Comparison of ENCODE assay signal across 8 cellular contexts in the genomic region with DNA sequence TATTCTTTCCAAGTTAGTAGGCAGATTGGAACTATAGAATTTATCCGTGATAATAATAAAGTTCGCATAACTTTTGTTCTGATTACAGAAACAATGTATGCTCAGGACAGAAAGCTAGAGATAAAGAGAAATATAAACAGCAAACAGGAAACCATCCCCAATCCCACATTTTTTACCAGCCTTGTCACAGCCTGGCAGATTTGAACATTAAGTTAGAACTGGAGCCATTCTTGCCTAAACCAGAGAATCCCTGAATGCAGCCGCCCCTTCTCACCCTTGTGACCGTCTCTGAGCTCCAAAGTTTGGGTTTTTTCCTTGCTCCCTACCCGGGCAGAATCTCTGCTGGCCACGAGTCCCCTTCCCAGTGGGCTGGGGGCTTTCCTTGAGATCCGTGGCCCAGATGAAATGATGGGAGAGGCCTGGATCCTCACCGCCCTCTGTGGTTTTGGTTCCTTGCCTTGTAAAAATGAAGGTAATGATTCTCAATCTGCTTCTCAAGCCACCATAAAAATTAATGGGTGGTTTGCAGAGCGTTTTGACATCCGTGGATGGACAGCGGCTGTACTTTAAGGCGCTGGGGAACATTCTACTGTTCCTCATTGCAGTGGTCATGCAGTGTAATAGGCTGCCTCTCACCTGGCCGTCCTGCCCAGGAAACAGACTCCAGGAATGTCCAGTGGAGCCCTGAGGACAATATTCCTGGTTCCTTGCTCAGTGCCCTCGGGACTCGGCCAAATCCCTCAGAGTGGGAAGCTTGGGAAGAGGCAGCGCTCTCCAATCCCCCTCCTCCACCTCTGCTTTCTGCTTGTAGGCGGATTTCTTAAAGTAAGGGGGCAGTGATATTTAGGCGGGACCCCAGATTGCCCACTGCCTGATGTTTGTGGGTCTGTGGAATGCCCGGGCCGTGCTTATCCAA. TPM values are rescaled to one million over a fixed set of nuclear protein-coding genes. Genes with fewer than 3 reads are reported as not detected.
DNase-seq lines count a peak whose midpoint lies in the region; ATAC-seq, FAIRE-seq and TF ChIP-seq lines count a peak whose summit lies in the region.

No MANE protein-coding gene starts in this region.

- H3K27me3 Mint-ChIP-seq in endothelial cell (ENCODE audit: unreplicated experiment) (peaks cover 10% of the 10 kb centered on the region), natural killer cell (ENCODE audit: low read depth in 2 of 2) (peaks cover 48 to 60% of the 10 kb centered on the region in 2 donors)

- no peak for TF ChIP-seq CTCF in AG10803 (conservative IDR thresholded peaks at IDR 0.05; ENCODE audit: low read length)
- TF ChIP-seq CTCF in endothelial cell (IDR thresholded peaks at IDR 0.05; ENCODE audit: unreplicated experiment): no peak
- TF ChIP-seq CTCF in natural killer cell (IDR thresholded peaks at IDR 0.05): no peak

- peak overlapping the region; percentile 95 for H3K4me3 Mint-ChIP-seq in endothelial cell (ENCODE audit: unreplicated experiment)
- H3K4me3 Mint-ChIP-seq in natural killer cell: peak overlapping the region; percentile 68

- H3K9me3 Mint-ChIP-seq in endothelial cell (ENCODE audit: unreplicated experiment) (no peaks in the 10 kb centered on the region), natural killer cell (no peaks in the 10 kb centered on the region)

- peak overlapping the region; percentile 76 for H3K27ac Mint-ChIP-seq in endothelial cell (ENCODE audit: unreplicated experiment)
- no peak overlapping the region for H3K27ac Mint-ChIP-seq in natural killer cell

- in situ Hi-C loops in KBM-7 (cut with MboI; ENCODE audit: low pct_unique_long_range_greater_than_20kb, low sequenced_read_pairs) (no loop called here), ACHN (cut with HindIII; ENCODE audit: low pct_ligation_motif_present, low pct_unique_long_range_greater_than_20kb, low sequenced_read_pairs) (no loop called here)

- intact Hi-C loops in natural killer cell (cut with micrococcal nuclease): no loop called here

- no peak for FAIRE-seq in GM12891 (lab: Jason Lieb, UNC)

- H3K36me3 Mint-ChIP-seq in endothelial cell (ENCODE audit: low read depth, unreplicated experiment) (peaks cover 10% of the 10 kb centered on the region), natural killer cell (no peaks in the 10 kb centered on the region)

- DNase-seq in AG10803 (ENCODE audit: low read depth) (peak; percentile 48), LHCN-M2 (ENCODE audit: low read depth) (peak; percentile 35), endothelial cell (ENCODE audit: low spot score) (no peak), natural killer cell (no peak), KBM-7 (no peak), GM12891 (ENCODE audit: insufficient read length, low spot score) (no peak), ACHN (no peak)

- peak overlapping the region; percentile 76 for H3K4me3 ChIP-seq in AG10803 (ENCODE audit: low read length)

- peaks cover 60% of the 10 kb centered on the region for H3K4me1 Mint-ChIP-seq in endothelial cell (ENCODE audit: unreplicated experiment)
- H3K4me1 Mint-ChIP-seq in natural killer cell: peaks cover 11 to 12% of the 10 kb centered on the region in 2 donors

- TF ChIP-seq POLR2A in GM12891 (IDR thresholded peaks at IDR 0.05; ENCODE audit: low read depth, low read length): no peak

- ATAC-seq in natural killer cell (no peak), HG02759 (IDR thresholded peaks at IDR 0.05; ENCODE audit: unreplicated experiment) (no peak)

TF ChIP-seq in GM12891, 5 proteins besides CTCF, POLR2A, EP300 and RAD21:
- TF ChIP-seq POLR2AphosphoS5 (IDR thresholded peaks at IDR 0.05; ENCODE audit: low read depth, low read length) (no peak), PAX5 (IDR thresholded peaks at IDR 0.05; ENCODE audit: insufficient read depth, low read length, severe bottlenecking) (no peak), POU2F2 (IDR thresholded peaks at IDR 0.05; ENCODE audit: low read depth, low read length) (no peak), SPI1 (IDR thresholded peaks at IDR 0.05; ENCODE audit: low read depth, low read length) (no peak), TAF1 (IDR thresholded peaks at IDR 0.05; ENCODE audit: low read depth, low read length) (no peak)

RNA-seq across cellular contexts. Expression of a gene that starts 1.6 kb away (rescaled TPM):
- total RNA-seq in LHCN-M2 (2014; rRNA removed) (49.6 and 53.3 TPM in 2 replicates), endothelial cell (ENCODE audit: unreplicated experiment) (58.6 TPM), natural killer cell (1 to 10 TPM in 2 of 3 donors, under 1 TPM in 1; 0.39 to 2.6 (median 1.0) TPM)
- polyA plus RNA-seq in LHCN-M2 (2012): 78.5 TPM
- polyA plus RNA-seq in GM12891 (2012; ENCODE audit: low read depth, missing spikeins): not detected

Comparison
In these comparisons a context has a peak if more than half of its experiments do, and no peak if none do; other contexts are left out.
1. DNase-seq: peak in AG10803 (single experiment) and LHCN-M2 (single experiment); none in endothelial cell (single experiment), natural killer cell (single experiment), KBM-7 (single experiment), GM12891 (single experiment) and ACHN (single experiment).
2. RNA of a gene that starts 1.6 kb away (total RNA-seq): 58.6 TPM in endothelial cell (single experiment) and 49.6 to 53.3 TPM in LHCN-M2; 0.39 to 2.6 TPM in natural killer cell; every median in the first group is over 10 times any median in the second.